ENCODE assay signal across 24 cellular contexts in the genomic region with DNA sequence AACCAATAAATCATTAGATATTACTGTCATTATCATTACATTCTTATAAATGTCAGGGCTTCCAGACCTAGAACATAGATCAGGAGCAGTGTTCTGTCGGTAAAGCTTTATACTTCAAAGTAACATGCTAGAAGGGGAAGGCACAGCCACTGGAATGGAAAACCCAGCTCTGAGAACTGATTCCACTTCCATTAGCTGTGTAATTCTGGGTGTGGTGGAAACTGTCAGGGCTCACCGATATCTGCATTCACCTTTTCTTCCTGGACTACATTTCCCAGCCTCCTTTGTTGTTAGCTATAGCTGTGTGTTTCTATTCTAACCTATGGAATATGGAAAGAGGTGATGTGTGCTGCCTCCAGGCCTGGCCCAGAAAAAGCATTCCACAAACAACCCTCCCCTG.
A peak's percentile ranks its signal among the peaks of the same experiment; 100 is the strongest.
DNase-seq lines count a peak whose midpoint lies in the region; FAIRE-seq and TF ChIP-seq lines count a peak whose summit lies in the region.
"Had no signal": no experiment of that assay in that cellular context is flagged by ENCODE, and none has a peak within 500 bp of the region (broad histone marks: within the 10 kb centered on the region; RNA-seq: fewer than 3 reads in every experiment).

No MANE protein-coding gene starts in this region.

- H3K27me3 Mint-ChIP-seq in CD14-positive monocyte (ENCODE audit: low read depth in 3 of 3) (peaks cover 5 to 7% (median 5%) of the 10 kb centered on the region in 3 donors), Caco-2 (ENCODE audit: insufficient read depth, unreplicated experiment) (no peaks in the 10 kb centered on the region), mesothelial cell of epicardium (ENCODE audit: low read depth) (no peaks in the 10 kb centered on the region)

- no peak for FAIRE-seq in small intestine (lab: Jason Lieb, UNC)
- FAIRE-seq: A204.1, GM12878, GM12892, GM18507 had no signal

- TF ChIP-seq CTCF in CD14-positive monocyte (IDR thresholded peaks at IDR 0.05): no peak
- TF ChIP-seq CTCF in Caco-2 (IDR thresholded peaks at IDR 0.05; ENCODE audit: insufficient read depth in 1 of 2, low read depth in 1 of 2, low read length in 1 of 2, severe bottlenecking in 1 of 2, unreplicated experiment in 1 of 2): no peak
- TF ChIP-seq CTCF in mesothelial cell of epicardium (IDR thresholded peaks at IDR 0.05; ENCODE audit: unreplicated experiment): no peak

- intact Hi-C loops in CD14-positive monocyte (cut with micrococcal nuclease) (no loop called here), Caco-2 (cut with micrococcal nuclease; ENCODE audit: unreplicated experiment) (no loop called here)

- no peaks in the 10 kb centered on the region for H3K36me3 ChIP-seq in Caco-2 (ENCODE audit: control insufficient read depth, insufficient read depth, low read length)
- H3K36me3 ChIP-seq in small intestine (ENCODE audit: control insufficient read depth in 2 of 2, insufficient read depth in 2 of 2, low read length in 2 of 2): no peaks in the 10 kb centered on the region
- H3K36me3 ChIP-seq: BE2C, BLaER1 had no signal

- WGBS in small intestine, 3 donors: 18 to 61% (median 26%) methylated on average over 2 of the region's 2 CpGs

- H3K4me1 Mint-ChIP-seq in CD14-positive monocyte (no peaks in the 10 kb centered on the region), Caco-2 (ENCODE audit: low read depth, unreplicated experiment) (peaks cover 39% of the 10 kb centered on the region), mesothelial cell of epicardium (peaks cover 27% of the 10 kb centered on the region)

- no peak overlapping the region for H3K27ac ChIP-seq in small intestine (ENCODE audit: low read depth in 1 of 2, low read length in 1 of 2)
- H3K27ac ChIP-seq: BLaER1 had no signal

- H3K9me3 Mint-ChIP-seq in CD14-positive monocyte (peaks cover 0 to 7% (median 0%) of the 10 kb centered on the region in 7 donors), Caco-2 (ENCODE audit: unreplicated experiment) (no peaks in the 10 kb centered on the region), mesothelial cell of epicardium (no peaks in the 10 kb centered on the region)
- H3K9me3 Mint-ChIP-seq: CD4-positive, alpha-beta T cell; CD8-positive, alpha-beta T cell had no signal

- H3K4me1 ChIP-seq in Caco-2 (peaks cover 25% of the 10 kb centered on the region), small intestine (ENCODE audit: control insufficient read depth in 2 of 2, insufficient read depth in 1 of 2, low read depth in 1 of 2, low read length in 1 of 2) (no peaks in the 10 kb centered on the region)

- DNase-seq in CD14-positive monocyte (ENCODE audit: low spot score): peak; percentile 2
- peak; percentile 59 to 78 for DNase-seq in Caco-2
- DNase-seq in mesothelial cell of epicardium (ENCODE audit: low spot score in 2 of 2, unreplicated experiment in 2 of 2): no peak
- peak; percentile 51 for DNase-seq in small intestine
- DNase-seq in stimulated activated CD4-positive, alpha-beta T cell treated with anti-CD3 and anti-CD28 coated beads, Interleukin-1b, Interleukin-23, amount 100 ng/mL, for 48 hours: no peak
- DNase-seq in activated effector memory CD4-positive, alpha-beta T cell treated with Interleukin-2 at 50 U/mL for 16 hours: no peak
- DNase-seq in SHP77 treated with DMSO at 0.1 percent for 48 hours (lab: John Stamatoyannopoulos, UW): no peak
- DNase-seq: 8988T; ACHN; BE2C; C1 segment of cervical spinal cord; CD4-positive, alpha-beta T cell; CD8-positive, alpha-beta T cell; DMS 273 treated with DMSO at 0.1 percent for 48 hours; DMS153; DMS79; DND-41; EL; GDM1 had no signal

- BruUV-seq in Caco-2 (replicated peaks; lab: Mats Ljungman, UMichigan): no TSS peak

- no peak overlapping the region for H3K4me3 ChIP-seq in Caco-2 (ENCODE audit: low read depth, low read length)
- no peak overlapping the region for H3K4me3 ChIP-seq in small intestine (ENCODE audit: low read depth in 1 of 2, low read length in 2 of 2)
- H3K4me3 ChIP-seq: BLaER1, GM12878 had no signal

- H3K4me3 Mint-ChIP-seq in CD14-positive monocyte (no peak overlapping the region), Caco-2 (ENCODE audit: unreplicated experiment) (no peak overlapping the region), mesothelial cell of epicardium (no peak overlapping the region)
- H3K4me3 Mint-ChIP-seq: CD4-positive, alpha-beta T cell; CD8-positive, alpha-beta T cell had no signal

- H3K36me3 Mint-ChIP-seq in CD14-positive monocyte (no peaks in the 10 kb centered on the region), Caco-2 (ENCODE audit: insufficient read depth, unreplicated experiment) (no peaks in the 10 kb centered on the region), mesothelial cell of epicardium (no peaks in the 10 kb centered on the region)
- H3K36me3 Mint-ChIP-seq: CD8-positive, alpha-beta T cell had no signal

- no peak overlapping the region for H3K27ac Mint-ChIP-seq in CD14-positive monocyte
- H3K27ac Mint-ChIP-seq in Caco-2 (ENCODE audit: unreplicated experiment): peak overlapping the region; percentile 2
- H3K27ac Mint-ChIP-seq in mesothelial cell of epicardium: peak overlapping the region; percentile 19
- H3K27ac Mint-ChIP-seq: CD4-positive, alpha-beta T cell; CD8-positive, alpha-beta T cell had no signal

- POLR2A ChIA-PET in Caco-2 (lab: Charles Lee): no interaction called here

- no peaks in the 10 kb centered on the region for H3K27me3 ChIP-seq in Caco-2 (replicated peaks; ENCODE audit: control insufficient read depth, insufficient read depth, low read length)
- H3K27me3 ChIP-seq in small intestine (ENCODE audit: control insufficient read depth in 2 of 2, insufficient read depth in 2 of 2, low read length in 2 of 2): no peaks in the 10 kb centered on the region
- H3K27me3 ChIP-seq: BE2C had no signal

- H3K9me3 ChIP-seq in Caco-2 (no peaks in the 10 kb centered on the region), small intestine (ENCODE audit: control insufficient read depth, low read depth) (no peaks in the 10 kb centered on the region)
- H3K9me3 ChIP-seq: BE2C, BLaER1 had no signal

- CTCF ChIA-PET in Caco-2 (lab: Charles Lee): interaction anchor here (0.7 to 1.0 kb wide), 2 partner anchors 16 to 28 kb away, joined by 3 read pairs; no protein-coding TSS in a partner anchor

Comparison
In these comparisons a context has a peak if more than half of its experiments do, and no peak if none do; other contexts are left out.
1. DNase-seq: peak in CD14-positive monocyte (single experiment), Caco-2 (2 of 2) and small intestine (single experiment); none in mesothelial cell of epicardium (0 of 2), stimulated activated CD4-positive, alpha-beta T cell treated with anti-CD3 and anti-CD28 coated beads, Interleukin-1b, Interleukin-23, amount 100 ng/mL, for 48 hours (single experiment), activated effector memory CD4-positive, alpha-beta T cell treated with Interleukin-2 at 50 U/mL for 16 hours (single experiment) and SHP77 treated with DMSO at 0.1 percent for 48 hours (single experiment).
2. H3K27ac Mint-ChIP-seq: peak in Caco-2 (single experiment) and mesothelial cell of epicardium (single experiment); none in CD14-positive monocyte (0 of 7).